ENCODE assay signal across 1 cellular context in genomic region chr9:5581706-5582105, GRCh38.
TF ChIP-seq lines count a peak whose summit lies in the region.

No MANE protein-coding gene starts in this region.

TF ChIP-seq in K562, 482 proteins besides CTCF, POLR2A, EP300 and RAD21:
- TF ChIP-seq ZNF146 (CRISPR knock-in tag; IDR thresholded peaks at IDR 0.05; ENCODE audit: unreplicated experiment), result peak; percentile 41
